In the genomic region with DNA sequence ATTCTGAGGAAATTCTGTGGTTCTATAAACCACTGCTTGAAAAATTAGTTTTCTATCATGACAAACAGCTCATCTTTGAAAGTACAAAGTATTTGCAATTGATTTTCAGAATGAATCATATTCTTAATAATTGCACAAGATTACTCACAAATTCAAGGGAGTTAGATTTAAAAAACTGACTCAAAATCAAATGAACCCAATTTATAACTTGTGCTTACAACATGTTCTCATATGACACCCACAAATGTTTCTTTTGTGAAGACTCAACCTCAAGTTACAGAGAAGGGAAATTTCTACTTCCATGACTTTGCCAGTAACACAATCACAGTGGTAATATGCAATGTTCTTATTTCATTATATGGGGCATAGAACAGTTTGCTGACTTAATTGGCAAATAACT, we compare ENCODE assay signal across 23 cellular contexts.
"Had no signal": no experiment of that assay in that cellular context is flagged by ENCODE, and none has a peak within 500 bp of the region (broad histone marks: within the 10 kb centered on the region; RNA-seq: fewer than 3 reads in every experiment).

No MANE protein-coding gene starts in this region.

- H3K36me3 ChIP-seq: lower lobe of right lung, sigmoid colon had no signal

- H3K27ac Mint-ChIP-seq: activated B cell treated with CpG ODN at 0.5 μM for 24 hours; activated CD8-positive, alpha-beta T cell treated with anti-CD3 and anti-CD28 coated beads for 36 hours; activated naive CD8-positive, alpha-beta T cell treated with anti-CD3 and anti-CD28 coated beads, Interleukin-2, amount 10 ng/mL, durations not matched to agents 7 days and 5 days; activated T-helper 2 cell treated with anti-CD3 and anti-CD28 coated beads, Interferon-gamma antibody, Interleukin-2, Interleukin-4, amounts not matched to agents 10 μg/mL and 5 μg/mL and 100 μg/mL, durations not matched to agents 14 hours and 24 hours and 36 hours; mesothelial cell of epicardium; natural killer cell treated with Interleukin-12 subunit alpha and Interleukin-12 subunit beta and Interleukin-15 and Interleukin-18, amount 100 ng/mL, for 72 hours; stimulated activated naive B cell treated with anti-CD40 and anti-IgM and Interleukin-4, amounts not matched to agents 10 μg/mL and 1 μg/mL and 100 μg/mL, for 72 hours had no signal

- ATAC-seq: activated CD8-positive, alpha-beta T cell treated with anti-CD3 and anti-CD28 coated beads for 36 hours; body of pancreas; esophagus mucosa; foreskin keratinocyte; left colon; lower lobe of right lung; natural killer cell treated with Interleukin-12 subunit alpha and Interleukin-12 subunit beta and Interleukin-15 and Interleukin-18, amount 100 ng/mL, for 72 hours; stimulated activated naive B cell treated with anti-CD40 and anti-IgM and Interleukin-4, amounts not matched to agents 10 μg/mL and 1 μg/mL and 100 μg/mL, for 72 hours had no signal

- H3K27ac ChIP-seq: body of pancreas, coronary artery, foreskin keratinocyte, lower lobe of right lung, sigmoid colon had no signal

- H3K9me3 ChIP-seq: body of pancreas, lower lobe of right lung, sigmoid colon had no signal

- FAIRE-seq: endometrium had no signal

- H3K4me1 Mint-ChIP-seq: activated B cell treated with CpG ODN at 0.5 μM for 24 hours; activated naive CD8-positive, alpha-beta T cell treated with anti-CD3 and anti-CD28 coated beads, Interleukin-2, amount 10 ng/mL, durations not matched to agents 7 days and 5 days; central memory CD8-positive, alpha-beta T cell; mesothelial cell of epicardium; stimulated activated naive B cell treated with anti-CD40 and anti-IgM and Interleukin-4, amounts not matched to agents 10 μg/mL and 1 μg/mL and 100 μg/mL, for 72 hours had no signal

- H3K36me3 Mint-ChIP-seq: activated naive CD8-positive, alpha-beta T cell treated with anti-CD3 and anti-CD28 coated beads, Interleukin-2, amount 10 ng/mL, durations not matched to agents 7 days and 5 days; mesothelial cell of epicardium; natural killer cell treated with Interleukin-12 subunit alpha and Interleukin-12 subunit beta and Interleukin-15 and Interleukin-18, amount 100 ng/mL, for 72 hours; stimulated activated naive B cell treated with anti-CD40 and anti-IgM and Interleukin-4, amounts not matched to agents 10 μg/mL and 1 μg/mL and 100 μg/mL, for 72 hours had no signal

- H3K27me3 ChIP-seq: body of pancreas, foreskin keratinocyte, sigmoid colon had no signal

- DNase-seq: activated B cell treated with CpG ODN at 0.5 μM for 24 hours; activated CD4-positive, alpha-beta T cell treated with anti-CD3 and anti-CD28 coated beads for 48 hours; activated CD8-positive, alpha-beta T cell treated with anti-CD3 and anti-CD28 coated beads for 36 hours; activated naive CD4-positive, alpha-beta T cell treated with Interleukin-2 at 50 U/mL for 16 hours; activated naive CD8-positive, alpha-beta T cell treated with anti-CD3 and anti-CD28 coated beads, Interleukin-2, amount 10 ng/mL, durations not matched to agents 7 days and 5 days; activated T-cell treated with anti-CD3 and anti-CD28 coated beads, Interleukin-2, amount 50 U/mL, for 1 hour; body of pancreas; foreskin keratinocyte; hippocampal formation; islet precursor cell; left colon; lower lobe of right lung; sigmoid colon; stimulated activated naive B cell treated with anti-CD40 and anti-IgM and Interleukin-4, amounts not matched to agents 10 μg/mL and 1 μg/mL and 100 μg/mL, for 72 hours; T-helper 1 cell; T-helper 9 cell had no signal

- H3K4me3 ChIP-seq: body of pancreas, coronary artery, lower lobe of right lung, sigmoid colon had no signal

- H3K9me3 Mint-ChIP-seq: activated B cell treated with CpG ODN at 0.5 μM for 24 hours; activated CD8-positive, alpha-beta T cell treated with anti-CD3 and anti-CD28 coated beads for 36 hours; activated naive CD8-positive, alpha-beta T cell treated with anti-CD3 and anti-CD28 coated beads, Interleukin-2, amount 10 ng/mL, durations not matched to agents 7 days and 5 days; activated T-helper 2 cell treated with anti-CD3 and anti-CD28 coated beads, Interferon-gamma antibody, Interleukin-2, Interleukin-4, amounts not matched to agents 10 μg/mL and 5 μg/mL and 100 μg/mL, durations not matched to agents 14 hours and 24 hours and 36 hours; stimulated activated naive B cell treated with anti-CD40 and anti-IgM and Interleukin-4, amounts not matched to agents 10 μg/mL and 1 μg/mL and 100 μg/mL, for 72 hours had no signal

- H3K4me3 Mint-ChIP-seq: activated B cell treated with CpG ODN at 0.5 μM for 24 hours; activated CD8-positive, alpha-beta T cell treated with anti-CD3 and anti-CD28 coated beads for 36 hours; activated naive CD8-positive, alpha-beta T cell treated with anti-CD3 and anti-CD28 coated beads, Interleukin-2, amount 10 ng/mL, durations not matched to agents 7 days and 5 days; central memory CD8-positive, alpha-beta T cell; mesothelial cell of epicardium; natural killer cell treated with Interleukin-12 subunit alpha and Interleukin-12 subunit beta and Interleukin-15 and Interleukin-18, amount 100 ng/mL, for 72 hours; stimulated activated naive B cell treated with anti-CD40 and anti-IgM and Interleukin-4, amounts not matched to agents 10 μg/mL and 1 μg/mL and 100 μg/mL, for 72 hours had no signal

- H3K27me3 Mint-ChIP-seq: activated B cell treated with CpG ODN at 0.5 μM for 24 hours; activated naive CD8-positive, alpha-beta T cell treated with anti-CD3 and anti-CD28 coated beads, Interleukin-2, amount 10 ng/mL, durations not matched to agents 7 days and 5 days; central memory CD8-positive, alpha-beta T cell; stimulated activated naive B cell treated with anti-CD40 and anti-IgM and Interleukin-4, amounts not matched to agents 10 μg/mL and 1 μg/mL and 100 μg/mL, for 72 hours had no signal

- H3K4me1 ChIP-seq: body of pancreas, lower lobe of right lung, sigmoid colon had no signal
